2 cellular contexts compared by ENCODE assay signal in the genomic region with DNA sequence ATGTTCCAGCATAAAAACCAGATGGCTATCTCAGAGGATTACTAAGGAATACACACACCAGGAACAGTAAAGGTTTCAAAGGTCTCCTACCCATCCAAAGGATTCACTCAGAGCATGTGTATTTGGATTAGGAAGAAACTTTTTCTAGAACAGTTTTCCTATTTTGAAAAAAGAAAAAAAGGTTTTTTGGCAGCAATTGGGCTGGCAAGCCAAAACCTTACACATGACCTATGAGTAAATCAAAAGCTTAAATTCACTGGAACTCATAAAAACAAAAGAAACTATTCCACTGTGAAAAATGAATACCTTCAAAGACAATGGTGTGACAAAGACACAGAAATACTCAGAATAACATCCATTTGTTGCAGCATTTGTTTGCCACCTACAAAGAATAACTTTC.
A peak's percentile ranks its signal among the peaks of the same experiment; 100 is the strongest.
TF ChIP-seq lines count a peak whose summit lies in the region.

No MANE protein-coding gene starts in this region.

TF ChIP-seq in SK-N-SH, 30 proteins besides CTCF, POLR2A, EP300 and RAD21 (continued from another document):
- TF ChIP-seq, protein P1, sequence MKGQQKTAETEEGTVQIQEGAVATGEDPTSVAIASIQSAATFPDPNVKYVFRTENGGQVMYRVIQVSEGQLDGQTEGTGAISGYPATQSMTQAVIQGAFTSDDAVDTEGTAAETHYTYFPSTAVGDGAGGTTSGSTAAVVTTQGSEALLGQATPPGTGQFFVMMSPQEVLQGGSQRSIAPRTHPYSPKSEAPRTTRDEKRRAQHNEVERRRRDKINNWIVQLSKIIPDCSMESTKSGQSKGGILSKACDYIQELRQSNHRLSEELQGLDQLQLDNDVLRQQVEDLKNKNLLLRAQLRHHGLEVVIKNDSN (IDR thresholded peaks at IDR 0.05; ENCODE audit: borderline replicate concordance, low read depth) = no peak
- TF ChIP-seq, protein P2, sequence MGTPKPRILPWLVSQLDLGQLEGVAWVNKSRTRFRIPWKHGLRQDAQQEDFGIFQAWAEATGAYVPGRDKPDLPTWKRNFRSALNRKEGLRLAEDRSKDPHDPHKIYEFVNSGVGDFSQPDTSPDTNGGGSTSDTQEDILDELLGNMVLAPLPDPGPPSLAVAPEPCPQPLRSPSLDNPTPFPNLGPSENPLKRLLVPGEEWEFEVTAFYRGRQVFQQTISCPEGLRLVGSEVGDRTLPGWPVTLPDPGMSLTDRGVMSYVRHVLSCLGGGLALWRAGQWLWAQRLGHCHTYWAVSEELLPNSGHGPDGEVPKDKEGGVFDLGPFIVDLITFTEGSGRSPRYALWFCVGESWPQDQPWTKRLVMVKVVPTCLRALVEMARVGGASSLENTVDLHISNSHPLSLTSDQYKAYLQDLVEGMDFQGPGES (IDR thresholded peaks at IDR 0.05; ENCODE audit: low read depth, low read length) = no peak
- TF ChIP-seq RCOR1 (IDR thresholded peaks at IDR 0.05; ENCODE audit: low read length) (no peak), GATA2 (CRISPR knock-in tag; IDR thresholded peaks at IDR 0.05) (no peak), TCF12 (IDR thresholded peaks at IDR 0.05) (peak; percentile 46), SIN3A (IDR thresholded peaks at IDR 0.05; ENCODE audit: borderline replicate concordance, low read depth, low read length) (no peak)
- TF ChIP-seq, protein P3, sequence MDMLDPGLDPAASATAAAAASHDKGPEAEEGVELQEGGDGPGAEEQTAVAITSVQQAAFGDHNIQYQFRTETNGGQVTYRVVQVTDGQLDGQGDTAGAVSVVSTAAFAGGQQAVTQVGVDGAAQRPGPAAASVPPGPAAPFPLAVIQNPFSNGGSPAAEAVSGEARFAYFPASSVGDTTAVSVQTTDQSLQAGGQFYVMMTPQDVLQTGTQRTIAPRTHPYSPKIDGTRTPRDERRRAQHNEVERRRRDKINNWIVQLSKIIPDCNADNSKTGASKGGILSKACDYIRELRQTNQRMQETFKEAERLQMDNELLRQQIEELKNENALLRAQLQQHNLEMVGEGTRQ (IDR thresholded peaks at IDR 0.05; ENCODE audit: borderline replicate concordance, low read depth, low read length) = no peak
- TF ChIP-seq, protein P4, sequence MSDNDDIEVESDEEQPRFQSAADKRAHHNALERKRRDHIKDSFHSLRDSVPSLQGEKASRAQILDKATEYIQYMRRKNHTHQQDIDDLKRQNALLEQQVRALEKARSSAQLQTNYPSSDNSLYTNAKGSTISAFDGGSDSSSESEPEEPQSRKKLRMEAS (IDR thresholded peaks at IDR 0.05; ENCODE audit: low read depth) = peak; percentile 49; the same call in 1 of the 2 replicates

TF ChIP-seq in endothelial cell of umbilical vein, 7 proteins besides CTCF, POLR2A, EP300 and RAD21 (continued from another document):
- no peak for TF ChIP-seq FOS (IDR thresholded peaks at IDR 0.05; ENCODE audit: borderline replicate concordance, insufficient read depth, low read length)
- TF ChIP-seq, protein P4 (IDR thresholded peaks at IDR 0.05; ENCODE audit: insufficient read depth, insufficient read length) = no peak
